In the genomic region with DNA sequence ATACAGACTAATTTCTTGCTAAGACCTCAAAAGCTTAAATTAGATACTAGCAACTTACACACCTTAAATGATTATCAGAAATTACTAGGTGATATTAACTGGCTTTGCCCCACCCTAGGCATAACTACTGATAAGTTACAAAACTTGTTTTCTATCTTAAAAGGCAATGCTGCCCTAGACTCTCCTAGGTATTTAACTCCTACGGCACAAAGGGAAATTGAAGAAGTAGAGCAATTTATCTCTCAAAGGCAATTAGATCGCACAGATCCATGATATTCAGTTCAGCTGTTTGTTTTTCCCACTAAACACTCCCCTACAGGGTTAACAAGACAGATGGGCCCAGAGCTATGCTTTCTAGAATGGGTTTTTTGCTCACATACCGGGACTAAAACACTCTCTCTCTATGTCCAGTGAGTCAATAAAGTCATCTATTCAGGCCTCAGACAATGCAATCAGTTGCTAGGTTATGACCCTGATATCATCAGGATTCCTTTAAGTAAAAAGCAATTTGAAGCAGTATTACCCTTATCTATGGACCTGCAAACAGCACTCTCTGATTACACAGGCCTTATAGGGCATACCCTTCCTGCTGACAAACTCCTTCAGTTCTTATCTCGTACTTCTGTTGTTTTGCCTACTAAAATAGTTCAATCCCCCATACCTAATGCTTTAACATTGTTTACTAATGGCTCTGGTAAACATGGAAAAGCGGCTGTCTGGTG, we compare ENCODE assay signal across 25 cellular contexts. TPM values are rescaled to one million over a fixed set of nuclear protein-coding genes. Genes with fewer than 3 reads are reported as not detected.
A peak's percentile ranks its signal among the peaks of the same experiment; 100 is the strongest.
DNase-seq lines count a peak whose midpoint lies in the region; ATAC-seq, FAIRE-seq and TF ChIP-seq lines count a peak whose summit lies in the region.
"Had no signal": no experiment of that assay in that cellular context is flagged by ENCODE, and none has a peak within 500 bp of the region (broad histone marks: within the 10 kb centered on the region; RNA-seq: fewer than 3 reads in every experiment).

No MANE protein-coding gene starts in this region.

- ATAC-seq in HepG2: no peak
- ATAC-seq in right lobe of liver: no peak
- no peak for ATAC-seq in central memory CD8-positive, alpha-beta T cell (replicated peaks; ENCODE audit: extremely low read depth, poor library complexity, severe bottlenecking)

- H3K4me3 Mint-ChIP-seq in central memory CD8-positive, alpha-beta T cell: no peak overlapping the region
- H3K4me3 Mint-ChIP-seq: CD4-positive, alpha-beta T cell had no signal

- no peak overlapping the region for H3K9ac ChIP-seq in HepG2 (ENCODE audit: insufficient read depth, low read depth, low read length)
- H3K9ac ChIP-seq: BLaER1 treated with 17β-estradiol and CSF1 and Interleukin-3, amounts not matched to agents 10 nM and 100 nM had no signal

- FAIRE-seq in HepG2 (lab: Jason Lieb, UNC): no peak
- FAIRE-seq: A204.1, GM12892, H1 had no signal

- DNase-seq in HepG2 (ENCODE audit: low spot score): peak; percentile 20
- DNase-seq in right lobe of liver: no peak
- DNase-seq in central memory CD8-positive, alpha-beta T cell (ENCODE audit: low spot score in 2 of 2): no peak
- DNase-seq in sigmoid colon: no peak
- DNase-seq in middle frontal gyrus (ENCODE audit: extremely low spot score, low spot score): no peak
- DNase-seq in NCI-H2196 treated with DMSO at 0.1 percent for 48 hours (lab: John Stamatoyannopoulos, UW; ENCODE audit: unreplicated experiment): no peak
- DNase-seq: CD4-positive, alpha-beta T cell; DMS79 treated with DMSO at 0.1 percent for 48 hours; GF-D8; HCEC 1CT; NCI-H1092; NCI-H1417 treated with DMSO at 0.1 percent for 48 hours; NCI-H1694 treated with DMSO at 0.1 percent for 48 hours; NCI-H2081; NCI-H2171; NCI-H524; NCI-H748 treated with DMSO at 0.1 percent for 48 hours; SJCRH30 had no signal

- TSS peak; percentile 8 for BruUV-seq in HepG2 (replicated peaks; lab: Mats Ljungman, UMichigan)

- H3K27ac ChIP-seq in HepG2 (ENCODE audit: extremely low read length, insufficient read depth, low read length) (no peak overlapping the region), right lobe of liver (no peak overlapping the region), neutrophil (peak overlapping the region; percentile 63), sigmoid colon (no peak overlapping the region)
- H3K27ac ChIP-seq: BLaER1 treated with 17β-estradiol and CSF1 and Interleukin-3, amounts not matched to agents 10 nM and 100 nM; SJCRH30 had no signal

- H3K36me3 ChIP-seq in HepG2 (replicated peaks in 1 of 2; ENCODE audit: control insufficient read depth in 1 of 2, insufficient read depth in 2 of 2, low read length in 2 of 2) (peaks cover 3 to 7% of the 10 kb centered on the region in 2 experiments; a peak in 2 of 5 replicates), right lobe of liver (no peaks in the 10 kb centered on the region), neutrophil (no peaks in the 10 kb centered on the region), sigmoid colon (no peaks in the 10 kb centered on the region)
- H3K36me3 ChIP-seq: SJCRH30 had no signal

- TF ChIP-seq EP300 in HepG2 (IDR thresholded peaks at IDR 0.05; ENCODE audit: low read depth in 2 of 2, low read length in 2 of 2): no peak
- TF ChIP-seq EP300 in HepG2 (CRISPR knock-in tag; IDR thresholded peaks at IDR 0.05; ENCODE audit: borderline replicate concordance): no peak
- TF ChIP-seq EP300 in sigmoid colon (IDR thresholded peaks at IDR 0.05): no peak

- H3K79me2 ChIP-seq in HepG2 (ENCODE audit: insufficient read depth, low read length): peaks cover 97% of the 10 kb centered on the region

- peak overlapping the region; percentile 55 for H3K27ac Mint-ChIP-seq in central memory CD8-positive, alpha-beta T cell (ENCODE audit: low read depth)
- H3K27ac Mint-ChIP-seq: CD4-positive, alpha-beta T cell had no signal

- peaks cover 8% of the 10 kb centered on the region for H3K36me3 Mint-ChIP-seq in central memory CD8-positive, alpha-beta T cell (ENCODE audit: insufficient read depth)

- peaks cover 72% of the 10 kb centered on the region for H3K4me1 Mint-ChIP-seq in central memory CD8-positive, alpha-beta T cell

- TF ChIP-seq CTCF in HepG2 (CRISPR knock-in tag; IDR thresholded peaks at IDR 0.05) (no peak), right lobe of liver (IDR thresholded peaks at IDR 0.05) (no peak), neutrophil (IDR thresholded peaks at IDR 0.05) (no peak), sigmoid colon (IDR thresholded peaks at IDR 0.05) (no peak)

- CTCF ChIA-PET in HepG2 (lab: Yijun Ruan, JAX; ENCODE audit: low intra/inter-chr PET ratio, low total read pairs): no interaction called here

- H3K4me2 ChIP-seq in HepG2 (ENCODE audit: low read depth, low read length): no peak overlapping the region
- H3K4me2 ChIP-seq: BLaER1 treated with 17β-estradiol and CSF1 and Interleukin-3, amounts not matched to agents 10 nM and 100 nM had no signal

- TF ChIP-seq POLR2A in HepG2 (IDR thresholded peaks at IDR 0.05; ENCODE audit: insufficient read depth in 1 of 2, low read depth in 2 of 2, low read length in 2 of 2) (no peak), right lobe of liver (IDR thresholded peaks at IDR 0.05) (no peak), sigmoid colon (IDR thresholded peaks at IDR 0.05) (no peak)

- WGBS in HepG2 (ENCODE audit: low lambda C conversion rate): 88% methylated on average over 5 of the region's 5 CpGs
- 85% methylated on average over 4 of the region's 5 CpGs for WGBS in right lobe of liver (ENCODE audit: insufficient coverage, low coverage, low lambda C conversion rate, missing lambda C conversion rate)
- WGBS in sigmoid colon, 2 donors: 72 to 90% methylated on average over 5 of the region's 5 CpGs

- TF ChIP-seq RAD21 in HepG2 (CRISPR knock-in tag; IDR thresholded peaks at IDR 0.05): no peak

- H4K20me1 ChIP-seq in HepG2 (ENCODE audit: insufficient read depth, low read length): peaks cover 11% of the 10 kb centered on the region

- H3K4me1 ChIP-seq in HepG2 (ENCODE audit: insufficient read depth, low read length) (peaks cover 14% of the 10 kb centered on the region; the same call in 1 of the 2 replicates), right lobe of liver (peaks cover 0 to 9% (median 0%) of the 10 kb centered on the region in 4 donors), neutrophil (ENCODE audit: control insufficient read depth in 1 of 2, insufficient read depth in 1 of 2, low read depth in 1 of 2, low read length in 1 of 2) (peaks cover 11 to 37% of the 10 kb centered on the region in 2 experiments), sigmoid colon (peaks cover 0 to 13% (median 6%) of the 10 kb centered on the region in 4 donors)

- POLR2A ChIA-PET in HepG2 (lab: Yijun Ruan, JAX): no interaction called here

- H3K9me3 Mint-ChIP-seq in central memory CD8-positive, alpha-beta T cell: peaks cover 14% of the 10 kb centered on the region

- intact Hi-C loops in HepG2 (cut with micrococcal nuclease; ENCODE audit: unreplicated experiment): no loop called here
- intact Hi-C loops in right lobe of liver (cut with DNase I): no loop called here
- intact Hi-C loops in sigmoid colon (cut with DNase I): no loop called here

- in situ Hi-C loops in HepG2 (cut with HindIII; ENCODE audit: extremely low pct_ligation_motif_present, low pct_unique_long_range_greater_than_20kb): no loop called here

- H2AFZ ChIP-seq in HepG2 (ENCODE audit: low read length): no peak overlapping the region

- no peak overlapping the region for H3K4me3 ChIP-seq in HepG2 (replicated peaks in 1 of 3; ENCODE audit: insufficient read depth in 1 of 3, low read depth in 2 of 3, low read length in 3 of 3)
- no peak overlapping the region for H3K4me3 ChIP-seq in right lobe of liver
- H3K4me3 ChIP-seq in neutrophil (ENCODE audit: low read depth in 1 of 2, low read length in 1 of 2): no peak overlapping the region
- H3K4me3 ChIP-seq in sigmoid colon: no peak overlapping the region
- H3K4me3 ChIP-seq: SJCRH30 had no signal

- H3K9me3 ChIP-seq in HepG2 (ENCODE audit: low read length) (peaks cover 63% of the 10 kb centered on the region), right lobe of liver (peaks cover 0 to 5% (median 2%) of the 10 kb centered on the region in 4 donors), neutrophil (no peaks in the 10 kb centered on the region), sigmoid colon (peaks cover 0 to 2% (median 0%) of the 10 kb centered on the region in 4 donors)

- H3K27me3 Mint-ChIP-seq in central memory CD8-positive, alpha-beta T cell: no peaks in the 10 kb centered on the region
- H3K27me3 Mint-ChIP-seq: CD4-positive, alpha-beta T cell; IgD-negative memory B cell had no signal

- H3K27me3 ChIP-seq in HepG2 (ENCODE audit: control insufficient read depth in 1 of 2, insufficient read depth in 2 of 2, low read length in 2 of 2) (no peaks in the 10 kb centered on the region), right lobe of liver (no peaks in the 10 kb centered on the region), neutrophil (no peaks in the 10 kb centered on the region), sigmoid colon (no peaks in the 10 kb centered on the region)
- H3K27me3 ChIP-seq: BLaER1 treated with 17β-estradiol and CSF1 and Interleukin-3, amounts not matched to agents 10 nM and 100 nM; SJCRH30 had no signal

RNA-seq across cellular contexts. Expression of a gene that starts 14.3 kb away (rescaled TPM):
- 37.2 and 56.1 TPM in 2 replicates for total RNA-seq in HepG2 (2016; rRNA removed; fragmentation: Illumina TruSeq; extraction: Trizol)
- total RNA-seq in HepG2 (2016; cell fraction: cytosol; rRNA removed; fragmentation: Illumina TruSeq; extraction: Trizol; ENCODE audit: low read depth): 12.9 and 13.4 TPM in 2 replicates
- total RNA-seq in HepG2 (2016; cell fraction: insoluble cytoplasmic fraction; rRNA removed; fragmentation: Illumina TruSeq; extraction: Trizol): 35.8 and 54.1 TPM in 2 replicates
- 28.2 and 32.6 TPM in 2 replicates for total RNA-seq in HepG2 (2016; cell fraction: membrane; rRNA removed; fragmentation: Illumina TruSeq; extraction: Trizol)
- total RNA-seq in HepG2 (2016; cell fraction: nucleus; rRNA removed; fragmentation: Illumina TruSeq; extraction: Trizol): 37.4 and 42.1 TPM in 2 replicates
- 11.2 and 12.2 TPM in 2 replicates for polyA plus RNA-seq in HepG2 (2011; rRNA removed)
- 5.1 and 7.6 TPM in 2 replicates for polyA plus RNA-seq in HepG2 (2011; cell fraction: cytosol; rRNA removed)
- polyA plus RNA-seq in HepG2 (2011; cell fraction: nucleus; rRNA removed): 18.1 and 21.8 TPM in 2 replicates
- polyA plus RNA-seq in HepG2 (2012): 11.5 and 11.7 TPM in 2 replicates
- polyA plus RNA-seq in HepG2 (2016; cell fraction: cytosol; fragmentation: Illumina TruSeq; extraction: Trizol; ENCODE audit: low read depth): 0.44 and 0.68 TPM in 2 replicates
- 14.1 and 15.7 TPM in 2 replicates for polyA plus RNA-seq in HepG2 (2016; cell fraction: insoluble cytoplasmic fraction; fragmentation: Illumina TruSeq; extraction: Trizol; ENCODE audit: low read depth)
- 3.3 and 3.5 TPM in 2 replicates for polyA plus RNA-seq in HepG2 (2016; cell fraction: membrane; fragmentation: Illumina TruSeq; extraction: Trizol; ENCODE audit: low read depth)
- polyA plus RNA-seq in HepG2 (2016; cell fraction: nucleus; fragmentation: Illumina TruSeq; extraction: Trizol; ENCODE audit: insufficient read depth, low read depth): 28.7 and 30.7 TPM in 2 replicates
- polyA minus RNA-seq in HepG2 (2011; rRNA and poly(A)+ RNA removed; ENCODE audit: low replicate concordance): 20.5 and 26.7 TPM in 2 replicates
- polyA minus RNA-seq in HepG2 (2011; cell fraction: cytosol; rRNA and poly(A)+ RNA removed): 43.5 and 45.0 TPM in 2 replicates
- polyA minus RNA-seq in HepG2 (2011; cell fraction: nucleus; rRNA and poly(A)+ RNA removed): 46.0 and 46.6 TPM in 2 replicates
- 10 to 100 TPM; 28.6 to 45.1 (median 39.8) TPM for total RNA-seq in right lobe of liver
- total RNA-seq in sigmoid colon: 10 to 100 TPM; 39.9 to 52.2 (median 47.7) TPM
- 10 to 100 TPM in 1 of 3 donors, 1 to 10 TPM in 2; 9.0 to 10.4 (median 9.2) TPM for polyA plus RNA-seq in sigmoid colon

RNA-seq across cellular contexts. Expression of a gene that starts 44.7 kb away (rescaled TPM):
- total RNA-seq in HepG2 (2016; rRNA removed; fragmentation: Illumina TruSeq; extraction: Trizol) (52.1 and 134 TPM in 2 replicates), right lobe of liver (100 to 1,000 TPM; 224 to 447 (median 319) TPM), sigmoid colon (not detected)
- total RNA-seq in HepG2 (2016; cell fraction: cytosol; rRNA removed; fragmentation: Illumina TruSeq; extraction: Trizol; ENCODE audit: low read depth): 19.2 and 23.2 TPM in 2 replicates
- 49.9 and 134 TPM in 2 replicates for total RNA-seq in HepG2 (2016; cell fraction: insoluble cytoplasmic fraction; rRNA removed; fragmentation: Illumina TruSeq; extraction: Trizol)
- 37.4 and 38.6 TPM in 2 replicates for total RNA-seq in HepG2 (2016; cell fraction: membrane; rRNA removed; fragmentation: Illumina TruSeq; extraction: Trizol)
- total RNA-seq in HepG2 (2016; cell fraction: nucleus; rRNA removed; fragmentation: Illumina TruSeq; extraction: Trizol): 166 and 178 TPM in 2 replicates
- polyA plus RNA-seq in HepG2 (2011; rRNA removed) (185 and 266 TPM in 2 replicates), sigmoid colon (1 to 10 TPM; 1.4 to 7.8 (median 1.8) TPM)
- polyA plus RNA-seq in HepG2 (2011; cell fraction: cytosol; rRNA removed): 113 and 166 TPM in 2 replicates
- 1,267 and 1,304 TPM in 2 replicates for polyA plus RNA-seq in HepG2 (2011; cell fraction: nucleus; rRNA removed)
- 232 and 321 TPM in 2 replicates for polyA plus RNA-seq in HepG2 (2012)
- polyA plus RNA-seq in HepG2 (2016; cell fraction: cytosol; fragmentation: Illumina TruSeq; extraction: Trizol; ENCODE audit: low read depth): 17.2 and 19.9 TPM in 2 replicates
- polyA plus RNA-seq in HepG2 (2016; cell fraction: insoluble cytoplasmic fraction; fragmentation: Illumina TruSeq; extraction: Trizol; ENCODE audit: low read depth): 48.9 and 49.8 TPM in 2 replicates
- polyA plus RNA-seq in HepG2 (2016; cell fraction: membrane; fragmentation: Illumina TruSeq; extraction: Trizol; ENCODE audit: low read depth): 22.9 and 24.9 TPM in 2 replicates
- polyA plus RNA-seq in HepG2 (2016; cell fraction: nucleus; fragmentation: Illumina TruSeq; extraction: Trizol; ENCODE audit: insufficient read depth, low read depth): 354 and 380 TPM in 2 replicates
- 241 TPM in 1 of 2 replicates, not detected in the other for polyA minus RNA-seq in HepG2 (2011; rRNA and poly(A)+ RNA removed; ENCODE audit: low replicate concordance)
- polyA minus RNA-seq in HepG2 (2011; cell fraction: cytosol; rRNA and poly(A)+ RNA removed): 64.7 and 65.5 TPM in 2 replicates
- polyA minus RNA-seq in HepG2 (2011; cell fraction: nucleus; rRNA and poly(A)+ RNA removed): 172 and 188 TPM in 2 replicates
- total RNA-seq: SJCRH30 had no signal
- polyA plus RNA-seq: AG04450, IgD-negative memory B cell had no signal

Comparison
In these comparisons a context has a peak if more than half of its experiments do, and no peak if none do; other contexts are left out.
1. RNA of a gene that starts 44.7 kb away (total RNA-seq): 224 to 447 TPM in right lobe of liver and 19.2 to 178 TPM in HepG2; not detected in sigmoid colon; every median in the first group is over 10 times any median in the second.